17 cellular contexts compared by ENCODE assay signal in genomic region chr5:165321912-165322311, GRCh38.
DNase-seq lines count a peak whose midpoint lies in the region; ATAC-seq, FAIRE-seq and TF ChIP-seq lines count a peak whose summit lies in the region.
"Had no signal": no experiment of that assay in that cellular context is flagged by ENCODE, and none has a peak within 500 bp of the region (broad histone marks: within the 10 kb centered on the region; RNA-seq: fewer than 3 reads in every experiment).

No MANE protein-coding gene starts in this region.

- TF ChIP-seq CTCF in bronchial epithelial cell (IDR thresholded peaks at IDR 0.05; ENCODE audit: insufficient read depth, low read length, severe bottlenecking) = no peak

- no peaks in the 10 kb centered on the region for H3K36me3 ChIP-seq in bronchial epithelial cell (ENCODE audit: control insufficient read depth, insufficient read depth, low read length)
- H3K36me3 ChIP-seq: esophagus squamous epithelium, pancreas, vagina had no signal

- H3K27me3 ChIP-seq in bronchial epithelial cell (ENCODE audit: control insufficient read depth, insufficient read depth, low read length) = no peaks in the 10 kb centered on the region
- H3K27me3 ChIP-seq: esophagus squamous epithelium, pancreas, vagina had no signal

- no peak overlapping the region for H3K4me3 ChIP-seq in bronchial epithelial cell (ENCODE audit: low read depth, low read length)
- H3K4me3 ChIP-seq: esophagus squamous epithelium, pancreas, vagina had no signal

- FAIRE-seq in bronchial epithelial cell (lab: Jason Lieb, UNC) = no peak
- FAIRE-seq: pancreas had no signal

- ATAC-seq in HG02571 (IDR thresholded peaks at IDR 0.05; ENCODE audit: unreplicated experiment) = no peak
- ATAC-seq in GM18520 (IDR thresholded peaks at IDR 0.05; ENCODE audit: unreplicated experiment) = no peak
- ATAC-seq in GM18867 (IDR thresholded peaks at IDR 0.05; ENCODE audit: unreplicated experiment) = no peak
- ATAC-seq: left ventricle myocardium superior, pancreas had no signal

- peak; percentile 10 for DNase-seq in Daoy (ENCODE audit: low read depth)
- DNase-seq in bronchial epithelial cell (ENCODE audit: low read depth) = peak; percentile 93
- peak; percentile 35 for DNase-seq in kidney tubule cell (ENCODE audit: low spot score)
- no peak for DNase-seq in germinal center (ENCODE audit: low spot score)
- DNase-seq: activated CD4-positive, alpha-beta T cell treated with anti-CD3 and anti-CD28 coated beads, Interleukin-2, amount 10 ng/mL, durations not matched to agents 7 days and 5 days; activated naive CD8-positive, alpha-beta T cell treated with anti-CD3 and anti-CD28 coated beads, Interleukin-2, amount 10 ng/mL, durations not matched to agents 7 days and 5 days; AML-193; Calu3; esophagus squamous epithelium; left ventricle myocardium superior; NCI-H1417; pancreas had no signal

TF ChIP-seq in PFSK-1, 5 proteins besides CTCF, POLR2A, EP300 and RAD21:
- TF ChIP-seq FOXP2 (optimal IDR thresholded peaks at IDR 0.05; ENCODE audit: borderline replicate concordance, extremely low read depth, extremely low read length, insufficient read depth) (no peak), TAF1 (IDR thresholded peaks at IDR 0.05; ENCODE audit: borderline replicate concordance, insufficient read depth, low read length) (no peak), POLR2AphosphoS5 (IDR thresholded peaks at IDR 0.05; ENCODE audit: low read depth, low read length) (peak; percentile 18; the same call in 1 of the 2 replicates)
